8 cellular contexts compared by ENCODE assay signal in genomic region chr1:9250586-9251381, GRCh38. TPM values are rescaled to one million over a fixed set of nuclear protein-coding genes. Genes with fewer than 3 reads are reported as not detected.
DNase-seq lines count a peak whose midpoint lies in the region; ATAC-seq, FAIRE-seq and TF ChIP-seq lines count a peak whose summit lies in the region.
"Had no signal": no experiment of that assay in that cellular context is flagged by ENCODE, and none has a peak within 500 bp of the region (broad histone marks: within the 10 kb centered on the region; RNA-seq: fewer than 3 reads in every experiment).

No MANE protein-coding gene starts in this region.

- H3K4me3 ChIP-seq in astrocyte (ENCODE audit: insufficient read depth, low read depth, low read length) = no peak overlapping the region
- peak overlapping the region in 1 of 12 donors; percentile 3 for H3K4me3 ChIP-seq in heart left ventricle
- H3K4me3 ChIP-seq in tibial nerve = no peak overlapping the region

- no peak for TF ChIP-seq EP300 in tibial nerve (IDR thresholded peaks at IDR 0.05)

- TF ChIP-seq CTCF in astrocyte (IDR thresholded peaks at IDR 0.05; ENCODE audit: insufficient read depth, low read depth, low read length) (no peak), heart left ventricle (IDR thresholded peaks at IDR 0.05) (no peak), nephron progenitor cell (IDR thresholded peaks at IDR 0.05) (no peak), tibial nerve (IDR thresholded peaks at IDR 0.05) (no peak)

- H3K36me3 ChIP-seq in astrocyte (ENCODE audit: insufficient read depth, low read length) = no peaks in the 10 kb centered on the region
- H3K36me3 ChIP-seq in heart left ventricle = peaks cover 0 to 30% (median 20%) of the 10 kb centered on the region in 9 donors
- peaks cover 0 to 45% (median 3%) of the 10 kb centered on the region in 3 donors for H3K36me3 ChIP-seq in tibial nerve

- ATAC-seq in heart left ventricle = peak in 2 of 4 donors; percentile 3 to 12
- ATAC-seq in HG03469 (IDR thresholded peaks at IDR 0.05; ENCODE audit: unreplicated experiment) = no peak
- ATAC-seq in GM18870 (IDR thresholded peaks at IDR 0.05; ENCODE audit: unreplicated experiment) = no peak

- no peak overlapping the region for H2AFZ ChIP-seq in astrocyte (ENCODE audit: low read depth, low read length)

- 28 to 37% (median 34%) methylated on average over 14 to 19 of the region's 19 CpGs for WGBS in heart left ventricle, 4 donors
- WGBS in tibial nerve, 2 donors = 37 to 45% methylated on average over 12 to 19 of the region's 19 CpGs

- H3K36me3 Mint-ChIP-seq in astrocyte (ENCODE audit: low read depth, unreplicated experiment) (peaks cover 14% of the 10 kb centered on the region), nephron progenitor cell (ENCODE audit: low read depth) (peaks cover 15% of the 10 kb centered on the region)

- H3K4me3 Mint-ChIP-seq in astrocyte (ENCODE audit: unreplicated experiment) (no peak overlapping the region), nephron progenitor cell (peak overlapping the region; percentile 44)
- H3K4me3 Mint-ChIP-seq: stimulated activated naive CD8-positive, alpha-beta T cell treated with anti-CD3 and anti-CD28 coated beads, Interleukin-15, Interleukin-2, amounts not matched to agents 100 ng/mL and 50 ng/mL, for 24 hours had no signal

- no peaks in the 10 kb centered on the region for H3K9me3 Mint-ChIP-seq in astrocyte (ENCODE audit: unreplicated experiment)
- H3K9me3 Mint-ChIP-seq in nephron progenitor cell = no peaks in the 10 kb centered on the region
- H3K9me3 Mint-ChIP-seq: stimulated activated naive CD8-positive, alpha-beta T cell treated with anti-CD3 and anti-CD28 coated beads, Interleukin-15, Interleukin-2, amounts not matched to agents 100 ng/mL and 50 ng/mL, for 24 hours had no signal

- H3K27me3 Mint-ChIP-seq in astrocyte (ENCODE audit: low read depth, unreplicated experiment) (peaks cover 12% of the 10 kb centered on the region), nephron progenitor cell (ENCODE audit: low read depth, poor library complexity) (peaks cover 4% of the 10 kb centered on the region)
- H3K27me3 Mint-ChIP-seq: stimulated activated naive CD8-positive, alpha-beta T cell treated with anti-CD3 and anti-CD28 coated beads, Interleukin-15, Interleukin-2, amounts not matched to agents 100 ng/mL and 50 ng/mL, for 24 hours had no signal

- intact Hi-C loops in heart left ventricle (cut with DNase I) = no loop called here

- peaks cover 22% of the 10 kb centered on the region for H3K79me2 ChIP-seq in astrocyte (ENCODE audit: insufficient read depth, low read length)

- no peak overlapping the region for H3K27ac Mint-ChIP-seq in astrocyte (ENCODE audit: unreplicated experiment)
- H3K27ac Mint-ChIP-seq in nephron progenitor cell = peak overlapping the region; percentile 63
- H3K27ac Mint-ChIP-seq: stimulated activated naive CD8-positive, alpha-beta T cell treated with anti-CD3 and anti-CD28 coated beads, Interleukin-15, Interleukin-2, amounts not matched to agents 100 ng/mL and 50 ng/mL, for 24 hours had no signal

- peak overlapping the region; percentile 29 for H3K4me2 ChIP-seq in astrocyte (ENCODE audit: low read length)

- DNase-seq in astrocyte (ENCODE audit: low read depth) (no peak), heart left ventricle (peak in 1 of 5 donors; percentile 36), nephron progenitor cell (peak; percentile 56), tibial nerve (ENCODE audit: low spot score in 2 of 2) (no peak), DMS53 (lab: John Stamatoyannopoulos, UW) (no peak)

- no peaks in the 10 kb centered on the region for H3K27me3 ChIP-seq in astrocyte (ENCODE audit: insufficient read depth, low read length)
- H3K27me3 ChIP-seq in heart left ventricle = no peaks in the 10 kb centered on the region
- H3K27me3 ChIP-seq in tibial nerve = no peaks in the 10 kb centered on the region

- H3K9me3 ChIP-seq in astrocyte (ENCODE audit: insufficient read depth, low read depth, low read length) (no peaks in the 10 kb centered on the region), heart left ventricle (no peaks in the 10 kb centered on the region), tibial nerve (no peaks in the 10 kb centered on the region)

- H3K27ac ChIP-seq in astrocyte (ENCODE audit: low read depth, low read length) (no peak overlapping the region), heart left ventricle (peak overlapping the region; percentile 42 to 88 (median 74)), tibial nerve (peak overlapping the region; percentile 5 to 76 (median 62))

- no peak overlapping the region for H3K9ac ChIP-seq in astrocyte (ENCODE audit: low read length)

- FAIRE-seq in astrocyte (lab: Jason Lieb, UNC) = no peak

- H4K20me1 ChIP-seq in astrocyte (ENCODE audit: insufficient read depth, low read length) = peaks cover 35% of the 10 kb centered on the region

- TF ChIP-seq POLR2A in heart left ventricle (IDR thresholded peaks at IDR 0.05) (no peak), tibial nerve (IDR thresholded peaks at IDR 0.05) (no peak)

- H3K4me1 Mint-ChIP-seq in astrocyte (ENCODE audit: low read depth, unreplicated experiment) = peaks cover 26% of the 10 kb centered on the region
- H3K4me1 Mint-ChIP-seq in nephron progenitor cell = peaks cover 86% of the 10 kb centered on the region

- H3K4me1 ChIP-seq in astrocyte (ENCODE audit: insufficient read depth, low read length) = peaks cover 29% of the 10 kb centered on the region
- H3K4me1 ChIP-seq in heart left ventricle = peaks cover 8 to 86% (median 51%) of the 10 kb centered on the region in 12 donors
- peaks cover 0 to 52% (median 13%) of the 10 kb centered on the region in 4 donors for H3K4me1 ChIP-seq in tibial nerve

RNA-seq across cellular contexts. Expression of gene H6PD, which starts 16.2 kb away (rescaled TPM):
- total RNA-seq in astrocyte = 13.9 and 18.9 TPM in 2 replicates
- total RNA-seq in heart left ventricle = 10 to 100 TPM; 16.0 to 54.5 (median 27.9) TPM
- 10 to 100 TPM; 11.0 to 15.7 TPM for polyA plus RNA-seq in heart left ventricle
- 10 to 100 TPM; 53.1 to 88.6 (median 72.7) TPM for total RNA-seq in tibial nerve

RNA-seq across cellular contexts. Expression of gene SPSB1, which starts 41.9 kb away (rescaled TPM):
- total RNA-seq in astrocyte (53.5 and 56.7 TPM in 2 replicates), heart left ventricle (10 to 100 TPM in 3 of 9 donors, 1 to 10 TPM in 6; 7.7 to 27.2 (median 9.2) TPM), tibial nerve (10 to 100 TPM; 18.9 to 64.9 (median 41.8) TPM)
- 10 to 100 TPM in 1 of 2 donors, 1 to 10 TPM in 1; 7.0 to 10.9 TPM for polyA plus RNA-seq in heart left ventricle
